ENCODE assay signal across 12 cellular contexts in genomic region chr1:171142451-171143121, GRCh38. TPM values are rescaled to one million over a fixed set of nuclear protein-coding genes. Genes with fewer than 3 reads are reported as not detected.
DNase-seq lines count a peak whose midpoint lies in the region; ATAC-seq and TF ChIP-seq lines count a peak whose summit lies in the region.
"Had no signal": no experiment of that assay in that cellular context is flagged by ENCODE, and none has a peak within 500 bp of the region (broad histone marks: within the 10 kb centered on the region; RNA-seq: fewer than 3 reads in every experiment).

No MANE protein-coding gene starts in this region.

- H3K9me3 Mint-ChIP-seq in activated naive CD4-positive, alpha-beta T cell treated with anti-CD3 and anti-CD28 coated beads, Interleukin-2, amount 10 ng/mL, durations not matched to agents 7 days and 5 days: no peaks in the 10 kb centered on the region
- H3K9me3 Mint-ChIP-seq: activated CD4-positive, alpha-beta memory T cell treated with anti-CD3 and anti-CD28 coated beads for 36 hours; CD4-positive, alpha-beta memory T cell had no signal

- H3K4me1 Mint-ChIP-seq in activated naive CD4-positive, alpha-beta T cell treated with anti-CD3 and anti-CD28 coated beads, Interleukin-2, amount 10 ng/mL, durations not matched to agents 7 days and 5 days: no peaks in the 10 kb centered on the region
- H3K4me1 Mint-ChIP-seq: CD4-positive, alpha-beta memory T cell had no signal

- POLR2A ChIA-PET in BJ (lab: Charles Lee): interaction anchor here (0.6 to 1.2 kb wide), 8 partner anchors 8 to 615 kb away, joined by 3 to 10 read pairs (median 4); partner anchors contain the start of gene FMO4

- no peak overlapping the region for H3K4me3 ChIP-seq in BJ (ENCODE audit: low read depth, low read length)
- no peak overlapping the region for H3K4me3 ChIP-seq in ovary

- no peak for ATAC-seq in HG03432 (IDR thresholded peaks at IDR 0.05; ENCODE audit: unreplicated experiment)
- no peak for ATAC-seq in HG03139 (IDR thresholded peaks at IDR 0.05; ENCODE audit: unreplicated experiment)

- no peaks in the 10 kb centered on the region for H3K9me3 ChIP-seq in ovary

- H3K4me1 ChIP-seq in ovary (ENCODE audit: insufficient read depth): peaks cover 7% of the 10 kb centered on the region

- H3K27ac Mint-ChIP-seq in activated naive CD4-positive, alpha-beta T cell treated with anti-CD3 and anti-CD28 coated beads, Interleukin-2, amount 10 ng/mL, durations not matched to agents 7 days and 5 days: no peak overlapping the region
- H3K27ac Mint-ChIP-seq: activated CD4-positive, alpha-beta memory T cell treated with anti-CD3 and anti-CD28 coated beads for 36 hours; CD4-positive, alpha-beta memory T cell had no signal

- peaks cover 9% of the 10 kb centered on the region for H3K27me3 Mint-ChIP-seq in activated naive CD4-positive, alpha-beta T cell treated with anti-CD3 and anti-CD28 coated beads, Interleukin-2, amount 10 ng/mL, durations not matched to agents 7 days and 5 days

- no peak overlapping the region for H3K4me3 Mint-ChIP-seq in activated naive CD4-positive, alpha-beta T cell treated with anti-CD3 and anti-CD28 coated beads, Interleukin-2, amount 10 ng/mL, durations not matched to agents 7 days and 5 days
- H3K4me3 Mint-ChIP-seq: activated CD4-positive, alpha-beta memory T cell treated with anti-CD3 and anti-CD28 coated beads for 36 hours; CD4-positive, alpha-beta memory T cell had no signal

- CTCF ChIA-PET in BJ (lab: Yijun Ruan, JAX): interaction anchor here (0.6 to 3.7 kb wide), 23 partner anchors 9 to 541 kb away, joined by 3 to 29 read pairs (median 4); partner anchors contain the start of gene FMO4
- CTCF ChIA-PET in activated naive CD4-positive, alpha-beta T cell treated with anti-CD3 and anti-CD28 coated beads, Interleukin-2, amount 10 ng/mL, durations not matched to agents 7 days and 5 days (lab: Charles Lee): no interaction called here

- H3K27me3 ChIP-seq in BJ (ENCODE audit: control insufficient read depth, insufficient read depth, low read length) (no peaks in the 10 kb centered on the region), ovary (no peaks in the 10 kb centered on the region)

- no peak for TF ChIP-seq EP300 in ovary (IDR thresholded peaks at IDR 0.05)

- H3K27ac ChIP-seq in ovary: peak overlapping the region; percentile 34 to 51
- H3K27ac ChIP-seq: epithelial cell of prostate, KMS-11 had no signal

- no peaks in the 10 kb centered on the region for H3K36me3 Mint-ChIP-seq in activated naive CD4-positive, alpha-beta T cell treated with anti-CD3 and anti-CD28 coated beads, Interleukin-2, amount 10 ng/mL, durations not matched to agents 7 days and 5 days
- H3K36me3 Mint-ChIP-seq: activated CD4-positive, alpha-beta memory T cell treated with anti-CD3 and anti-CD28 coated beads for 36 hours; CD4-positive, alpha-beta memory T cell had no signal

- H3K36me3 ChIP-seq in BJ (ENCODE audit: control insufficient read depth, insufficient read depth, low read length) (no peaks in the 10 kb centered on the region), ovary (no peaks in the 10 kb centered on the region)

- peak; percentile 86 for DNase-seq in BJ (ENCODE audit: low read depth)
- peak; percentile 40 for DNase-seq in NCI-H510A (lab: John Stamatoyannopoulos, UW)
- DNase-seq in fibroblast of gingiva (ENCODE audit: low read depth): peak; percentile 98
- peak in 4 of 5 donors; percentile 19 to 68 (median 36) for DNase-seq in ovary
- DNase-seq in kidney tubule cell (ENCODE audit: low spot score): no peak
- DNase-seq in activated naive CD4-positive, alpha-beta T cell treated with anti-CD3 and anti-CD28 coated beads, Interleukin-2, amount 10 ng/mL, durations not matched to agents 7 days and 5 days: no peak
- DNase-seq: activated CD4-positive, alpha-beta memory T cell treated with anti-CD3 and anti-CD28 coated beads for 36 hours; CD4-positive, alpha-beta memory T cell had no signal

- 4 to 8% (median 7%) methylated on average over 7 of the region's 7 CpGs for WGBS in ovary, 3 donors

- intact Hi-C loops in ovary (cut with DNase I): loop anchor here in 2 of 4 donors (5.0 to 10.0 kb wide), 2 partner anchors 45 to 72 kb away; partner anchors contain the start of gene FMO2 (in 1 of the 2)

- TF ChIP-seq CTCF in BJ (IDR thresholded peaks at IDR 0.05; ENCODE audit: insufficient read depth, low read depth, low read length) (no peak), ovary (IDR thresholded peaks at IDR 0.05) (no peak)

- no peak for TF ChIP-seq POLR2A in ovary (IDR thresholded peaks at IDR 0.05)

RNA-seq across cellular contexts. Expression of gene FMO2, which starts 42.5 kb away (rescaled TPM):
- polyA plus RNA-seq in BJ (2011; rRNA removed) (0.07 and 0.17 TPM in 2 replicates), ovary (10 to 100 TPM in 1 of 2 donors, 1 to 10 TPM in 1; 5.8 to 12.8 TPM)
- not detected in 2 replicates for polyA minus RNA-seq in BJ (2011; rRNA and poly(A)+ RNA removed)
- 10 to 100 TPM in 1 of 7 donors, 1 to 10 TPM in 6; 1.6 to 11.3 (median 5.5) TPM for total RNA-seq in ovary
- total RNA-seq: activated CD4-positive, alpha-beta memory T cell treated with anti-CD3 and anti-CD28 coated beads for 36 hours; CD4-positive, alpha-beta memory T cell had no signal
- polyA plus RNA-seq: CD4-positive, alpha-beta memory T cell had no signal

RNA-seq across cellular contexts. Expression of gene FMO3, which starts 51.9 kb away (rescaled TPM):
- polyA plus RNA-seq in BJ (2011; rRNA removed) (0.45 and 0.70 TPM in 2 replicates), ovary (1 to 10 TPM in 1 of 2 donors, under 1 TPM in 1; 0.34 to 1.7 TPM)
- polyA minus RNA-seq in BJ (2011; rRNA and poly(A)+ RNA removed): 0.10 TPM in 1 of 2 replicates, not detected in the other
- total RNA-seq in ovary: 1 to 10 TPM in 2 of 7 donors, under 1 TPM in 4, not detected in 1; 0.15 to 1.5 (median 0.68) TPM
- total RNA-seq: activated CD4-positive, alpha-beta memory T cell treated with anti-CD3 and anti-CD28 coated beads for 36 hours; CD4-positive, alpha-beta memory T cell had no signal
- polyA plus RNA-seq: CD4-positive, alpha-beta memory T cell had no signal

Comparison
In these comparisons a context has a peak if more than half of its experiments do, and no peak if none do; other contexts are left out.
1. DNase-seq: peak in BJ (single experiment), NCI-H510A (single experiment), fibroblast of gingiva (single experiment) and ovary (4 of 5); none in kidney tubule cell (single experiment) and activated naive CD4-positive, alpha-beta T cell treated with anti-CD3 and anti-CD28 coated beads, Interleukin-2, amount 10 ng/mL, durations not matched to agents 7 days and 5 days (single experiment).